ENCODE assay signal across 23 cellular contexts in the genomic region with DNA sequence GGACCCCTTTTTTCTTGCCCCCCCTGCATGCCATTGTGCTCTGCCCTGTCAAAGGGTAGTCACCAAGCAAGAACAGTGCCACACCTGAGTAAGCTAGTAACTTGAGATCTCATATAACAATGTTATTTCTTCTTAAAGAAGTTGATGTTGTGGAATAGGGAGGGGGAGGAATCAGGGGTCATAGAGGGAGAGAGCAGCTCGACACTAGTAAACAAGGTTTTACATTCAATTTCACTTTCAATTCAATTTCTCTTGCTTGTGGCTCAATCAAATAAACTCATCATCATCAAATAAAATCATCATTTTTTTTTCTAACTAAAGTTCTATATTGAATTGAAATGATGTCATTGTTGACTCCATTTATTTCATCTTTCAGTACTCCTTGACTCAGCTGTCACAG.
DNase-seq lines count a peak whose midpoint lies in the region; ATAC-seq, FAIRE-seq and TF ChIP-seq lines count a peak whose summit lies in the region.
"Had no signal": no experiment of that assay in that cellular context is flagged by ENCODE, and none has a peak within 500 bp of the region (broad histone marks: within the 10 kb centered on the region; RNA-seq: fewer than 3 reads in every experiment).

No MANE protein-coding gene starts in this region.

- no peaks in the 10 kb centered on the region for H3K36me3 Mint-ChIP-seq in CD4-positive, alpha-beta T cell (ENCODE audit: low read depth)
- no peaks in the 10 kb centered on the region for H3K36me3 Mint-ChIP-seq in T-helper 2 cell treated with Interferon-gamma antibody and Interleukin-4, amounts not matched to agents 5 μg/mL and 100 μg/mL, for 36 hours (ENCODE audit: low read depth)
- H3K36me3 Mint-ChIP-seq: T-cell had no signal

- no peaks in the 10 kb centered on the region for H3K27me3 Mint-ChIP-seq in CD4-positive, alpha-beta T cell
- H3K27me3 Mint-ChIP-seq in T-helper 2 cell treated with Interferon-gamma antibody and Interleukin-4, amounts not matched to agents 5 μg/mL and 100 μg/mL, for 36 hours (ENCODE audit: low read depth): no peaks in the 10 kb centered on the region
- H3K27me3 Mint-ChIP-seq: T-cell had no signal

- H3K27ac ChIP-seq in CD4-positive, alpha-beta T cell (ENCODE audit: low read depth, low read length): no peak overlapping the region
- H3K27ac ChIP-seq: BLaER1 treated with 17β-estradiol and CSF1 and Interleukin-3, amounts not matched to agents 10 nM and 100 nM had no signal

- no peaks in the 10 kb centered on the region for H3K27me3 ChIP-seq in CD4-positive, alpha-beta T cell (ENCODE audit: control insufficient read depth, insufficient read depth, low read length)
- H3K27me3 ChIP-seq: BLaER1 treated with 17β-estradiol and CSF1 and Interleukin-3, amounts not matched to agents 10 nM and 100 nM had no signal

- H3K4me1 Mint-ChIP-seq in CD4-positive, alpha-beta T cell (ENCODE audit: low read depth): no peaks in the 10 kb centered on the region
- H3K4me1 Mint-ChIP-seq in T-helper 2 cell treated with Interferon-gamma antibody and Interleukin-4, amounts not matched to agents 5 μg/mL and 100 μg/mL, for 36 hours (ENCODE audit: low read depth): peaks cover 2% of the 10 kb centered on the region

- no peak overlapping the region for H3K27ac Mint-ChIP-seq in CD4-positive, alpha-beta T cell
- no peak overlapping the region for H3K27ac Mint-ChIP-seq in T-helper 2 cell treated with Interferon-gamma antibody and Interleukin-4, amounts not matched to agents 5 μg/mL and 100 μg/mL, for 36 hours
- H3K27ac Mint-ChIP-seq: T-cell had no signal

- no peak for TF ChIP-seq CTCF in CD4-positive, alpha-beta T cell (IDR thresholded peaks at IDR 0.05)
- no peak for TF ChIP-seq CTCF in D721Med (IDR thresholded peaks at IDR 0.05; ENCODE audit: insufficient read depth, missing control alignments)

- no peak for DNase-seq in CD4-positive, alpha-beta T cell
- no peak for DNase-seq in D721Med (ENCODE audit: insufficient read length, low spot score)
- DNase-seq in T-helper 2 cell treated with Interferon-gamma antibody and Interleukin-4, amounts not matched to agents 5 μg/mL and 100 μg/mL, for 36 hours (ENCODE audit: low spot score): no peak
- no peak for DNase-seq in effector CD4-positive, alpha-beta T cell
- DNase-seq: Caco-2, DMS153, GDM1, KG1, NCI-H1417, NCI-H187, NCI-H2227 treated with DMSO at 0.1 percent for 48 hours, NCI-H510A treated with DMSO at 0.1 percent for 48 hours, NCI-H774, PC-3, RPMI8226, SIG-M5, T-cell had no signal

- H3K9me3 ChIP-seq in CD4-positive, alpha-beta T cell (ENCODE audit: control insufficient read depth, low read length): no peaks in the 10 kb centered on the region
- H3K9me3 ChIP-seq: BLaER1 treated with 17β-estradiol and CSF1 and Interleukin-3, amounts not matched to agents 10 nM and 100 nM; Caco-2 had no signal

- CTCF ChIA-PET in CD4-positive, alpha-beta T cell (lab: Charles Lee): no interaction called here

- intact Hi-C loops in CD4-positive, alpha-beta T cell (cut with DNase I, micrococcal nuclease): no loop called here

- peak; percentile 67 for FAIRE-seq in D721Med (lab: Jason Lieb, UNC)
- FAIRE-seq: H54 had no signal

- peak; percentile 29 for ATAC-seq in CD4-positive, alpha-beta T cell (ENCODE audit: poor library complexity)
- ATAC-seq in HG02938 (IDR thresholded peaks at IDR 0.05; ENCODE audit: unreplicated experiment): peak; percentile 45
- no peak for ATAC-seq in GM19395 (IDR thresholded peaks at IDR 0.05; ENCODE audit: unreplicated experiment)
- ATAC-seq in GM18907 (IDR thresholded peaks at IDR 0.05; ENCODE audit: unreplicated experiment): no peak
- ATAC-seq: PC-3, SK-N-SH treated with all-trans-retinoic acid at 6 μM for 48 hours had no signal

- no peaks in the 10 kb centered on the region for H3K9me3 Mint-ChIP-seq in CD4-positive, alpha-beta T cell
- no peaks in the 10 kb centered on the region for H3K9me3 Mint-ChIP-seq in T-helper 2 cell treated with Interferon-gamma antibody and Interleukin-4, amounts not matched to agents 5 μg/mL and 100 μg/mL, for 36 hours
- H3K9me3 Mint-ChIP-seq: T-cell had no signal

- H3K4me3 Mint-ChIP-seq in CD4-positive, alpha-beta T cell: no peak overlapping the region
- H3K4me3 Mint-ChIP-seq in T-helper 2 cell treated with Interferon-gamma antibody and Interleukin-4, amounts not matched to agents 5 μg/mL and 100 μg/mL, for 36 hours: peak overlapping the region; percentile 1
- H3K4me3 Mint-ChIP-seq: T-cell had no signal

- POLR2A ChIA-PET in CD4-positive, alpha-beta T cell (lab: Charles Lee): no interaction called here

Comparison
In these comparisons a context has a peak if more than half of its experiments do, and no peak if none do; other contexts are left out.
1. ATAC-seq: peak in CD4-positive, alpha-beta T cell (single experiment) and HG02938 (single experiment); none in GM19395 (single experiment) and GM18907 (single experiment).